ENCODE assay signal across 34 cellular contexts in genomic region chr18:56368066-56368465, GRCh38.
"Had no signal": no experiment of that assay in that cellular context is flagged by ENCODE, and none has a peak within 500 bp of the region (broad histone marks: within the 10 kb centered on the region; RNA-seq: fewer than 3 reads in every experiment).

No MANE protein-coding gene starts in this region.

- H3K9me3 ChIP-seq: adrenal gland, body of pancreas, breast epithelium had no signal

- H3K36me3 ChIP-seq: adrenal gland, ascending aorta, brain microvascular endothelial cell, breast epithelium, cardiac muscle cell had no signal

- H3K27ac ChIP-seq: adrenal gland, ascending aorta, body of pancreas, brain microvascular endothelial cell, breast epithelium, cardiac muscle cell had no signal

- FAIRE-seq: astrocyte, bronchial epithelial cell had no signal

- H3K27me3 ChIP-seq: adrenal gland, ascending aorta, body of pancreas, brain microvascular endothelial cell, breast epithelium, cardiac muscle cell had no signal

- H3K4me1 ChIP-seq: adrenal gland, ascending aorta, body of pancreas, breast epithelium had no signal

- ATAC-seq: activated naive CD4-positive, alpha-beta T cell treated with anti-CD3 and anti-CD28 coated beads, Interleukin-2, amount 50 U/mL, for 72 hours; activated naive CD8-positive, alpha-beta T cell treated with anti-CD3 and anti-CD28 coated beads, Interleukin-2, amount 50 U/mL, for 24 hours; activated T-cell treated with anti-CD3 and anti-CD28 coated beads, Interleukin-2, amount 50 U/mL, for 4 hours; activated T-cell treated with anti-CD3 and anti-CD28 coated beads, Interleukin-2, amount 50 U/mL, for 72 hours; activated T-helper 17 cell treated with anti-CD3 and anti-CD28 coated beads, Interleukin-2, amount 50 U/mL, for 72 hours; body of pancreas had no signal

- H3K4me3 ChIP-seq: adrenal gland, ascending aorta, body of pancreas, breast epithelium, cardiac muscle cell had no signal

- DNase-seq: activated effector memory CD4-positive, alpha-beta T cell treated with anti-CD3 and anti-CD28 coated beads, Interleukin-2, amount 50 U/mL, for 16 hours; activated effector memory CD4-positive, alpha-beta T cell treated with Interleukin-2 at 50 U/mL for 16 hours; activated gamma-delta T cell; activated gamma-delta T cell treated with Interleukin-2 at 50 U/mL for 16 hours; activated naive CD4-positive, alpha-beta T cell; activated naive CD4-positive, alpha-beta T cell treated with anti-CD3 and anti-CD28 coated beads for 36 hours; activated naive CD4-positive, alpha-beta T cell treated with anti-CD3 and anti-CD28 coated beads, Interleukin-2, amount 10 ng/mL, durations not matched to agents 7 days and 5 days; activated naive CD4-positive, alpha-beta T cell treated with anti-CD3 and anti-CD28 coated beads, Interleukin-2, amount 50 U/mL, for 16 hours; activated naive CD4-positive, alpha-beta T cell treated with Interleukin-2 at 50 U/mL for 16 hours; activated naive CD8-positive, alpha-beta T cell treated with anti-CD3 and anti-CD28 coated beads for 36 hours; activated naive CD8-positive, alpha-beta T cell treated with anti-CD3 and anti-CD28 coated beads, Interleukin-2, amount 10 ng/mL, durations not matched to agents 7 days and 5 days; activated naive CD8-positive, alpha-beta T cell treated with anti-CD3 and anti-CD28 coated beads, Interleukin-2, amount 50 U/mL, for 24 hours; activated T-cell treated with anti-CD3 and anti-CD28 coated beads, Interleukin-2, amount 50 U/mL, for 1 hour; activated T-cell treated with anti-CD3 and anti-CD28 coated beads, Interleukin-2, amount 50 U/mL, for 24 hours; activated T-cell treated with anti-CD3 and anti-CD28 coated beads, Interleukin-2, amount 50 U/mL, for 4 hours; activated T-cell treated with anti-CD3 and anti-CD28 coated beads, Interleukin-2, amount 50 U/mL, for 48 hours; activated T-cell treated with anti-CD3 and anti-CD28 coated beads, Interleukin-2, amount 50 U/mL, for 72 hours; adrenal gland; amniotic stem cell; amygdala; anterior cingulate cortex; aorta; body of pancreas; brain microvascular endothelial cell; caudate nucleus; central memory CD4-positive, alpha-beta T cell; cerebellar nuclear complex had no signal
